ENCODE assay signal across 11 cellular contexts in genomic region chr7:101728888-101729883, GRCh38.
DNase-seq lines count a peak whose midpoint lies in the region; ATAC-seq, FAIRE-seq and TF ChIP-seq lines count a peak whose summit lies in the region.
"Had no signal": no experiment of that assay in that cellular context is flagged by ENCODE, and none has a peak within 500 bp of the region (broad histone marks: within the 10 kb centered on the region; RNA-seq: fewer than 3 reads in every experiment).

No MANE protein-coding gene starts in this region.

- peak; percentile 81 for DNase-seq in Right ventricle myocardium inferior (ENCODE audit: missing footprints)
- no peak for DNase-seq in right atrium auricular region (ENCODE audit: low spot score)
- DNase-seq in T1000 (lab: John Stamatoyannopoulos, UW) = peak; percentile 88
- DNase-seq in keratinocyte (ENCODE audit: low read depth, low spot score) = peak; percentile 49
- peak; percentile 95 for DNase-seq in urothelium cell line (ENCODE audit: low spot score)
- no peak for DNase-seq in NK-92 treated with Interleukin-12 subunit alpha and Interleukin-12 subunit beta, amount 100 ng/mL, for 24 hours (lab: John Stamatoyannopoulos, UW)
- no peak for DNase-seq in NCI-H2081 treated with DMSO at 0.1 percent for 48 hours (lab: John Stamatoyannopoulos, UW)
- DNase-seq in medulla oblongata (ENCODE audit: extremely low spot score) = no peak
- DNase-seq: activated naive CD4-positive, alpha-beta T cell; KG1; pancreas had no signal

- no peaks in the 10 kb centered on the region for H4K20me1 ChIP-seq in keratinocyte (ENCODE audit: control insufficient read depth, extremely low read depth, insufficient read depth, low read length)

- H3K4me1 ChIP-seq in right atrium auricular region = peaks cover 0 to 11% of the 10 kb centered on the region in 2 donors
- no peaks in the 10 kb centered on the region for H3K4me1 ChIP-seq in keratinocyte (ENCODE audit: control insufficient read depth, extremely low read depth, insufficient read depth, low read length)

- H3K36me3 ChIP-seq in right atrium auricular region (no peaks in the 10 kb centered on the region), keratinocyte (ENCODE audit: control insufficient read depth in 2 of 2, extremely low read depth in 1 of 2, insufficient read depth in 2 of 2, low read length in 2 of 2) (no peaks in the 10 kb centered on the region)
- H3K36me3 ChIP-seq: pancreas had no signal

- no peak overlapping the region for H2AFZ ChIP-seq in keratinocyte (ENCODE audit: control insufficient read depth, low read length)

- no peak overlapping the region for H3K9ac ChIP-seq in keratinocyte (ENCODE audit: control insufficient read depth, extremely low read depth, insufficient read depth, low read length)

- H3K27ac ChIP-seq in right atrium auricular region = no peak overlapping the region
- no peak overlapping the region for H3K27ac ChIP-seq in keratinocyte (ENCODE audit: control insufficient read depth, insufficient read depth, low read length)
- H3K27ac ChIP-seq: pancreas had no signal

- H3K27me3 ChIP-seq in right atrium auricular region (no peaks in the 10 kb centered on the region), keratinocyte (ENCODE audit: control insufficient read depth, extremely low read depth, insufficient read depth, low read length) (peaks cover 6% of the 10 kb centered on the region)
- H3K27me3 ChIP-seq: pancreas had no signal

- ATAC-seq in Right ventricle myocardium inferior = no peak

- no peak overlapping the region for H3K4me3 ChIP-seq in right atrium auricular region
- H3K4me3 ChIP-seq in keratinocyte (ENCODE audit: control insufficient read depth in 2 of 3, extremely low read depth in 1 of 3, insufficient read depth in 2 of 3, low read depth in 1 of 3, low read length in 3 of 3) = no peak overlapping the region
- H3K4me3 ChIP-seq: pancreas had no signal

- H3K79me2 ChIP-seq in keratinocyte (ENCODE audit: control insufficient read depth, insufficient read depth, low read length) = no peaks in the 10 kb centered on the region

- no peak overlapping the region for H3K4me2 ChIP-seq in keratinocyte (ENCODE audit: control insufficient read depth, extremely low read depth, insufficient read depth, low read depth, low read length)

- FAIRE-seq in keratinocyte (lab: Jason Lieb, UNC) (no peak), urothelium cell line (lab: Jason Lieb, UNC) (peak; percentile 94)
- FAIRE-seq: pancreas had no signal

- H3K9me3 ChIP-seq in right atrium auricular region = no peaks in the 10 kb centered on the region
- no peaks in the 10 kb centered on the region for H3K9me3 ChIP-seq in keratinocyte (ENCODE audit: control insufficient read depth, low read depth, low read length)
- H3K9me3 ChIP-seq: pancreas had no signal

- H3K9me1 ChIP-seq in keratinocyte (ENCODE audit: control insufficient read depth, extremely low read depth, insufficient read depth, low read length) = no peaks in the 10 kb centered on the region

- no peak for TF ChIP-seq CTCF in right atrium auricular region (IDR thresholded peaks at IDR 0.05)
- no peak for TF ChIP-seq CTCF in keratinocyte (optimal IDR thresholded peaks at IDR 0.05 in 1 of 3, IDR thresholded peaks at IDR 0.05 in 1 of 3, conservative IDR thresholded peaks at IDR 0.05 in 1 of 3; ENCODE audit: extremely low read depth in 1 of 3, insufficient read depth in 2 of 3, low read length in 3 of 3)

- intact Hi-C loops in Right ventricle myocardium inferior (cut with DNase I) = no loop called here

- dilution Hi-C loops in keratinocyte (cut with MboI; ENCODE audit: extremely low pct_ligation_motif_present, low sequenced_read_pairs) = no loop called here

Comparison
In these comparisons a context has a peak if more than half of its experiments do, and no peak if none do; other contexts are left out.
1. DNase-seq: peak in Right ventricle myocardium inferior (single experiment), T1000 (single experiment), keratinocyte (single experiment) and urothelium cell line (single experiment); none in right atrium auricular region (single experiment), NK-92 treated with Interleukin-12 subunit alpha and Interleukin-12 subunit beta, amount 100 ng/mL, for 24 hours (single experiment), NCI-H2081 treated with DMSO at 0.1 percent for 48 hours (single experiment) and medulla oblongata (single experiment).